Comparison of ENCODE assay signal across 20 cellular contexts in genomic region chr5:34722183-34722582, GRCh38.
A peak's percentile ranks its signal among the peaks of the same experiment; 100 is the strongest.
DNase-seq lines count a peak whose midpoint lies in the region; ATAC-seq, FAIRE-seq and TF ChIP-seq lines count a peak whose summit lies in the region.
"Had no signal": no experiment of that assay in that cellular context is flagged by ENCODE, and none has a peak within 500 bp of the region (broad histone marks: within the 10 kb centered on the region; RNA-seq: fewer than 3 reads in every experiment).

No MANE protein-coding gene starts in this region.

- no peaks in the 10 kb centered on the region for H4K20me1 ChIP-seq in endothelial cell of umbilical vein (replicated peaks; ENCODE audit: control insufficient read depth, extremely low read depth, insufficient read depth, low read length)

- H3K27me3 ChIP-seq in endothelial cell of umbilical vein (ENCODE audit: control insufficient read depth in 2 of 2, insufficient read depth in 2 of 2, low read length in 2 of 2), result no peaks in the 10 kb centered on the region

- BruUV-seq in endothelial cell of umbilical vein (replicated peaks; lab: Mats Ljungman, UMichigan), result no TSS peak

- ATAC-seq in activated CD8-positive, alpha-beta memory T cell treated with anti-CD3 and anti-CD28 coated beads, Interleukin-2, amount 10 ng/mL, durations not matched to agents 7 days and 5 days, result no peak

- H3K79me2 ChIP-seq in endothelial cell of umbilical vein (ENCODE audit: control insufficient read depth, insufficient read depth, low read length), result peaks cover 89% of the 10 kb centered on the region

- no peak overlapping the region for H3K4me3 ChIP-seq in endothelial cell of umbilical vein (replicated peaks in 1 of 3; ENCODE audit: insufficient read depth in 1 of 3, low read depth in 1 of 3, low read length in 3 of 3)
- H3K4me3 ChIP-seq: PC-9 had no signal

- no peak overlapping the region for H3K27ac Mint-ChIP-seq in activated CD8-positive, alpha-beta memory T cell treated with anti-CD3 and anti-CD28 coated beads, Interleukin-2, amount 10 ng/mL, durations not matched to agents 7 days and 5 days
- H3K27ac Mint-ChIP-seq: B cell; CD4-positive, alpha-beta memory T cell had no signal

- H3K9me3 ChIP-seq in endothelial cell of umbilical vein (replicated peaks; ENCODE audit: control insufficient read depth, insufficient read depth, low read length), result no peaks in the 10 kb centered on the region

- H3K4me2 ChIP-seq in endothelial cell of umbilical vein (ENCODE audit: insufficient read depth, low read length), result no peak overlapping the region
- H3K4me2 ChIP-seq: KMS-11, PC-9 had no signal

- H3K36me3 Mint-ChIP-seq in activated CD8-positive, alpha-beta memory T cell treated with anti-CD3 and anti-CD28 coated beads, Interleukin-2, amount 10 ng/mL, durations not matched to agents 7 days and 5 days, result no peaks in the 10 kb centered on the region

- TF ChIP-seq POLR2A in endothelial cell of umbilical vein (IDR thresholded peaks at IDR 0.05; ENCODE audit: low read depth, low read length), result no peak

- H3K9me1 ChIP-seq in endothelial cell of umbilical vein (replicated peaks; ENCODE audit: control insufficient read depth, extremely low read depth, insufficient read depth, low read length), result no peaks in the 10 kb centered on the region

- no peaks in the 10 kb centered on the region for H3K4me1 Mint-ChIP-seq in activated CD8-positive, alpha-beta memory T cell treated with anti-CD3 and anti-CD28 coated beads, Interleukin-2, amount 10 ng/mL, durations not matched to agents 7 days and 5 days
- H3K4me1 Mint-ChIP-seq: B cell; CD4-positive, alpha-beta memory T cell had no signal

- H3K4me1 ChIP-seq in endothelial cell of umbilical vein (ENCODE audit: control insufficient read depth, extremely low read depth, insufficient read depth, low read length), result peaks cover 25% of the 10 kb centered on the region

- peaks cover 4% of the 10 kb centered on the region for H3K27me3 Mint-ChIP-seq in activated CD8-positive, alpha-beta memory T cell treated with anti-CD3 and anti-CD28 coated beads, Interleukin-2, amount 10 ng/mL, durations not matched to agents 7 days and 5 days

- no peak overlapping the region for H3K27ac ChIP-seq in endothelial cell of umbilical vein (ENCODE audit: insufficient read depth, low read depth, low read length)
- H3K27ac ChIP-seq: KMS-11, PC-9, RWPE1 had no signal

- DNase-seq in NCI-H82 (lab: John Stamatoyannopoulos, UW) (peak; percentile 4), NCI-H82 treated with DMSO at 0.1 percent for 48 hours (lab: John Stamatoyannopoulos, UW; ENCODE audit: unreplicated experiment) (no peak), NCI-H69 (lab: John Stamatoyannopoulos, UW) (peak; percentile 20), endothelial cell of umbilical vein (ENCODE audit: low read depth, low spot score) (no peak), iPS-NIHi11 (ENCODE audit: low spot score) (no peak), NOMO-1 treated with dmso at 0.1 percent for 144 hours (lab: John Stamatoyannopoulos, UW; ENCODE audit: unreplicated experiment) (no peak), cerebellum (ENCODE audit: low spot score) (no peak)
- DNase-seq in activated CD8-positive, alpha-beta memory T cell treated with anti-CD3 and anti-CD28 coated beads, Interleukin-2, amount 10 ng/mL, durations not matched to agents 7 days and 5 days, result no peak
- DNase-seq: CD4-positive, alpha-beta memory T cell; DMS53; NCI-H1436; NCI-H1930; NCI-H446; NCI-H774; PC-9 had no signal

- no peak for TF ChIP-seq CTCF in endothelial cell of umbilical vein (IDR thresholded peaks at IDR 0.05; ENCODE audit: extremely low read depth in 1 of 2, insufficient read depth in 1 of 2, low read depth in 1 of 2, low read length in 2 of 2)

- H3K36me3 ChIP-seq in endothelial cell of umbilical vein (ENCODE audit: control insufficient read depth in 2 of 2, extremely low read depth in 1 of 2, insufficient read depth in 2 of 2, low read length in 2 of 2), result peaks cover 12 to 18% of the 10 kb centered on the region in 2 experiments

- no peaks in the 10 kb centered on the region for H3K9me3 Mint-ChIP-seq in activated CD8-positive, alpha-beta memory T cell treated with anti-CD3 and anti-CD28 coated beads, Interleukin-2, amount 10 ng/mL, durations not matched to agents 7 days and 5 days (ENCODE audit: low read depth)

- peak; percentile 8 for FAIRE-seq in endothelial cell of umbilical vein (lab: Jason Lieb, UNC)
- FAIRE-seq: GM12891, GM18507 had no signal

- H3K9ac ChIP-seq in endothelial cell of umbilical vein (replicated peaks; ENCODE audit: extremely low read depth, insufficient read depth, low read length), result no peak overlapping the region
- H3K9ac ChIP-seq: KMS-11 had no signal

- POLR2A ChIA-PET in endothelial cell of umbilical vein (lab: Charles Lee), result no interaction called here

- CTCF ChIA-PET in endothelial cell of umbilical vein (lab: Charles Lee), result no interaction called here
- CTCF ChIA-PET in activated CD8-positive, alpha-beta memory T cell treated with anti-CD3 and anti-CD28 coated beads, Interleukin-2, amount 10 ng/mL, durations not matched to agents 7 days and 5 days (lab: Charles Lee), result interaction anchor here (0.6 kb wide), 1 partner anchor 1074 kb away, joined by 3 read pairs; no protein-coding TSS in a partner anchor

- intact Hi-C loops in endothelial cell of umbilical vein (cut with micrococcal nuclease), result no loop called here

- dilution Hi-C loops in endothelial cell of umbilical vein (cut with MboI; ENCODE audit: extremely low pct_ligation_motif_present, low sequenced_read_pairs), result no loop called here

- H2AFZ ChIP-seq in endothelial cell of umbilical vein (ENCODE audit: low read depth, low read length), result no peak overlapping the region
- H2AFZ ChIP-seq: PC-9 had no signal

- H3K4me3 Mint-ChIP-seq in activated CD8-positive, alpha-beta memory T cell treated with anti-CD3 and anti-CD28 coated beads, Interleukin-2, amount 10 ng/mL, durations not matched to agents 7 days and 5 days, result no peak overlapping the region
- H3K4me3 Mint-ChIP-seq: B cell; CD4-positive, alpha-beta memory T cell had no signal

TF ChIP-seq in endothelial cell of umbilical vein, 7 proteins besides CTCF, POLR2A, EP300 and RAD21:
- TF ChIP-seq EZH2 (IDR thresholded peaks at IDR 0.05; ENCODE audit: borderline replicate concordance, low read depth, low read length, severe bottlenecking) (no peak), POLR2AphosphoS5 (IDR thresholded peaks at IDR 0.05; ENCODE audit: insufficient read depth, low read depth, low read length) (no peak), MYC (IDR thresholded peaks at IDR 0.05; ENCODE audit: low read depth, low read length) (no peak), FOS (IDR thresholded peaks at IDR 0.05; ENCODE audit: borderline replicate concordance, insufficient read depth, low read length) (no peak), JUN (IDR thresholded peaks at IDR 0.05; ENCODE audit: borderline replicate concordance, insufficient read depth, insufficient read length, low read depth) (no peak), GATA2 (IDR thresholded peaks at IDR 0.05; ENCODE audit: insufficient read depth, insufficient read length, low read depth, low read length) (no peak)
- TF ChIP-seq, protein P1, sequence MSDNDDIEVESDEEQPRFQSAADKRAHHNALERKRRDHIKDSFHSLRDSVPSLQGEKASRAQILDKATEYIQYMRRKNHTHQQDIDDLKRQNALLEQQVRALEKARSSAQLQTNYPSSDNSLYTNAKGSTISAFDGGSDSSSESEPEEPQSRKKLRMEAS (IDR thresholded peaks at IDR 0.05; ENCODE audit: insufficient read depth, insufficient read length), result no peak

Comparison
In these comparisons a context has a peak if more than half of its experiments do, and no peak if none do; other contexts are left out.
1. DNase-seq: peak in NCI-H82 (single experiment) and NCI-H69 (single experiment); none in NCI-H82 treated with DMSO at 0.1 percent for 48 hours (single experiment), endothelial cell of umbilical vein (single experiment), activated CD8-positive, alpha-beta memory T cell treated with anti-CD3 and anti-CD28 coated beads, Interleukin-2, amount 10 ng/mL, durations not matched to agents 7 days and 5 days (single experiment), iPS-NIHi11 (single experiment), NOMO-1 treated with dmso at 0.1 percent for 144 hours (single experiment) and cerebellum (single experiment).